Comparison of ENCODE assay signal across 11 cellular contexts in the genomic region with DNA sequence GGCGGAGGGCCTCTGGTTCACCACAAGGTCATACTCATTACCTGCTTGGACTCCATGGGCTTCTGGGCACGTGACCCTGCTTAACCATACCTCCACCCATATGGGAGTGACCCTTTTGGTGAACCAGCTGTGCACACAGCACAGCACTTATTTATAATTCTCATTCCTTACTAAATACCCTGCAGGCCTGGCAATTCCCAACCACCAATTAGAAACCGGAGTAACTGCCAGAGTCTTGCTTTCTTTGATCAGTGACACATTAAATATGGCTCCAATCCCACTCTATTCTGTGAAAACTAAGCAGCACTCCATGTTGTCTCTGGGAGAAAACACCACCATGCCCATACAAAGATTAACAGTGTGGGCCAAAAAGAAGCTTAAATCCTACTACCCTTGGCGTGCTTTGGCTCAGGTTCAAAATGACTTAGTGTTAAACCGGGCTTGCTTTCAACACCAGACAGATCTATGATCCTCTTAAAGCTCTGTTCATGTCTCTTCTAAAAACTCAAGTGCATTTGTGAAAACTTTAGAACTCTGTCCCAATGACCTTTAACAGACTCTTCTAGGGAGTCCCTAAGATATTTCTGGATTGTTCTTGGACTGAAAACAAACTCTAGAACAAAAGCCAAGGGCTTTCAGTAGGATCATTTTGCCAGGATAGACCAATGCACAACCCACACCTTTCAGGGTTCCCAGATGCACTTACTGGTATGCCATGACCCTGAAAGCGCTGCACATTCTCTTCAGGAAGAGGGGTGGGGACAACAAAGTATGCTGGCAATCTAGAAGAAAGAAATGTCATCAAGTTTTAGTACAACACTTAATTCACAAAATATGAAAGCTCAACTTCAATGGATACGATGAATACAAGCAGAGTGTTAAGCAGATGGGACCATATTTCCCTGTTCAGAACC. TPM values are rescaled to one million over a fixed set of nuclear protein-coding genes. Genes with fewer than 3 reads are reported as not detected.
DNase-seq lines count a peak whose midpoint lies in the region; ATAC-seq and TF ChIP-seq lines count a peak whose summit lies in the region.
"Had no signal": no experiment of that assay in that cellular context is flagged by ENCODE, and none has a peak within 500 bp of the region (broad histone marks: within the 10 kb centered on the region; RNA-seq: fewer than 3 reads in every experiment).

No MANE protein-coding gene starts in this region.

- H3K27me3 ChIP-seq in breast epithelium = no peaks in the 10 kb centered on the region
- H3K27me3 ChIP-seq in lower lobe of right lung (ENCODE audit: low read depth) = no peaks in the 10 kb centered on the region
- H3K27me3 ChIP-seq: transverse colon had no signal

- H3K4me3 Mint-ChIP-seq in MCF 10A (ENCODE audit: unreplicated experiment) = no peak overlapping the region
- H3K4me3 Mint-ChIP-seq in activated naive CD4-positive, alpha-beta T cell treated with anti-CD3 and anti-CD28 coated beads for 36 hours = no peak overlapping the region
- H3K4me3 Mint-ChIP-seq: mesothelial cell of epicardium had no signal

- H3K36me3 ChIP-seq in breast epithelium = no peaks in the 10 kb centered on the region
- H3K36me3 ChIP-seq in lower lobe of right lung = peaks cover 89% of the 10 kb centered on the region

- H3K9me3 ChIP-seq in breast epithelium = no peaks in the 10 kb centered on the region
- H3K9me3 ChIP-seq in lower lobe of right lung = no peaks in the 10 kb centered on the region
- H3K9me3 ChIP-seq: transverse colon had no signal

- CTCF ChIA-PET in MCF 10A (lab: Yijun Ruan, JAX) = interaction anchor here (0.9 to 2.1 kb wide), 3 partner anchors 10 to 24 kb away, joined by 3 to 5 read pairs (median 4); no protein-coding TSS in a partner anchor
- CTCF ChIA-PET in activated naive CD4-positive, alpha-beta T cell treated with anti-CD3 and anti-CD28 coated beads for 36 hours (lab: Charles Lee) = interaction anchor here (1.2 kb wide), 1 partner anchor 24 kb away, joined by 3 read pairs; no protein-coding TSS in a partner anchor

- no peaks in the 10 kb centered on the region for H3K4me1 Mint-ChIP-seq in MCF 10A (ENCODE audit: insufficient read depth, unreplicated experiment)
- no peaks in the 10 kb centered on the region for H3K4me1 Mint-ChIP-seq in activated naive CD4-positive, alpha-beta T cell treated with anti-CD3 and anti-CD28 coated beads for 36 hours (ENCODE audit: low read depth)
- H3K4me1 Mint-ChIP-seq: mesothelial cell of epicardium had no signal

- BruUV-seq in MCF 10A (replicated peaks; lab: Mats Ljungman, UMichigan) = no TSS peak

- H3K9me3 Mint-ChIP-seq in MCF 10A (ENCODE audit: unreplicated experiment) = no peaks in the 10 kb centered on the region
- H3K9me3 Mint-ChIP-seq in activated naive CD4-positive, alpha-beta T cell treated with anti-CD3 and anti-CD28 coated beads for 36 hours = no peaks in the 10 kb centered on the region
- H3K9me3 Mint-ChIP-seq: mesothelial cell of epicardium had no signal

- no peak overlapping the region for H3K27ac Mint-ChIP-seq in MCF 10A (ENCODE audit: low read depth, unreplicated experiment)
- no peak overlapping the region for H3K27ac Mint-ChIP-seq in activated naive CD4-positive, alpha-beta T cell treated with anti-CD3 and anti-CD28 coated beads for 36 hours
- H3K27ac Mint-ChIP-seq: mesothelial cell of epicardium had no signal

- H3K27ac ChIP-seq in breast epithelium (peak overlapping the region; percentile 59 to 73), cingulate gyrus (ENCODE audit: low read depth, low read length) (peak overlapping the region; percentile 73), lower lobe of right lung (no peak overlapping the region)

- TF ChIP-seq CTCF in breast epithelium (IDR thresholded peaks at IDR 0.05) (no peak), MCF 10A (IDR thresholded peaks at IDR 0.05; ENCODE audit: unreplicated experiment) (no peak), lower lobe of right lung (IDR thresholded peaks at IDR 0.05) (no peak)

- ATAC-seq in lower lobe of right lung (peak; percentile 26 to 31), HG02798 (IDR thresholded peaks at IDR 0.05; ENCODE audit: poor library complexity, unreplicated experiment) (no peak)

- H3K27me3 Mint-ChIP-seq in MCF 10A (ENCODE audit: insufficient read depth, unreplicated experiment) = no peaks in the 10 kb centered on the region
- H3K27me3 Mint-ChIP-seq in activated naive CD4-positive, alpha-beta T cell treated with anti-CD3 and anti-CD28 coated beads for 36 hours (ENCODE audit: low read depth) = no peaks in the 10 kb centered on the region

- POLR2A ChIA-PET in MCF 10A (lab: Yijun Ruan, JAX) = interaction anchor here (0.9 kb wide), 1 partner anchor 20 kb away, joined by 3 read pairs; no protein-coding TSS in a partner anchor

- no peak for TF ChIP-seq POLR2A in breast epithelium (IDR thresholded peaks at IDR 0.05)

- H3K4me1 ChIP-seq in breast epithelium (peaks cover 0 to 11% of the 10 kb centered on the region in 2 donors), lower lobe of right lung (peaks cover 17% of the 10 kb centered on the region)
- H3K4me1 ChIP-seq: transverse colon had no signal

- H3K4me3 ChIP-seq in breast epithelium (no peak overlapping the region), lower lobe of right lung (no peak overlapping the region)
- H3K4me3 ChIP-seq: transverse colon had no signal

- peaks cover 50% of the 10 kb centered on the region for H3K36me3 Mint-ChIP-seq in MCF 10A (ENCODE audit: insufficient read depth, unreplicated experiment)
- H3K36me3 Mint-ChIP-seq in activated naive CD4-positive, alpha-beta T cell treated with anti-CD3 and anti-CD28 coated beads for 36 hours (ENCODE audit: low read depth) = peaks cover 23% of the 10 kb centered on the region

- intact Hi-C loops in breast epithelium (cut with DNase I; ENCODE audit: low total_unique reads) = no loop called here
- intact Hi-C loops in MCF 10A (cut with micrococcal nuclease) = no loop called here
- intact Hi-C loops in lower lobe of right lung (cut with DNase I) = no loop called here
- intact Hi-C loops in activated naive CD4-positive, alpha-beta T cell treated with anti-CD3 and anti-CD28 coated beads for 36 hours (cut with micrococcal nuclease) = no loop called here

- DNase-seq in breast epithelium (ENCODE audit: low spot score in 2 of 2) (peak in 1 of 2 donors; percentile 61), MCF 10A (ENCODE audit: unreplicated experiment) (no peak), lower lobe of right lung (no peak), AML-193 (lab: John Stamatoyannopoulos, UW) (no peak), T-helper 1 cell (no peak)
- DNase-seq in activated naive CD4-positive, alpha-beta T cell treated with anti-CD3 and anti-CD28 coated beads for 36 hours = no peak
- DNase-seq: activated effector memory CD4-positive, alpha-beta T cell treated with anti-CD3 and anti-CD28 coated beads, Interleukin-2, amount 50 U/mL, for 16 hours; transverse colon had no signal

RNA-seq across cellular contexts. Expression of gene MTMR12, which starts 57.5 kb away (rescaled TPM):
- total RNA-seq in breast epithelium = 10 to 100 TPM; 40.0 to 61.3 (median 43.0) TPM
- 24.4 and 25.4 TPM in 2 replicates for total RNA-seq in MCF 10A (2022)
- total RNA-seq in lower lobe of right lung = 39.3 TPM
- total RNA-seq in activated naive CD4-positive, alpha-beta T cell treated with anti-CD3 and anti-CD28 coated beads for 36 hours = 10 to 100 TPM; 14.1 to 16.0 TPM
